Comparison of ENCODE assay signal across 15 cellular contexts in the genomic region with DNA sequence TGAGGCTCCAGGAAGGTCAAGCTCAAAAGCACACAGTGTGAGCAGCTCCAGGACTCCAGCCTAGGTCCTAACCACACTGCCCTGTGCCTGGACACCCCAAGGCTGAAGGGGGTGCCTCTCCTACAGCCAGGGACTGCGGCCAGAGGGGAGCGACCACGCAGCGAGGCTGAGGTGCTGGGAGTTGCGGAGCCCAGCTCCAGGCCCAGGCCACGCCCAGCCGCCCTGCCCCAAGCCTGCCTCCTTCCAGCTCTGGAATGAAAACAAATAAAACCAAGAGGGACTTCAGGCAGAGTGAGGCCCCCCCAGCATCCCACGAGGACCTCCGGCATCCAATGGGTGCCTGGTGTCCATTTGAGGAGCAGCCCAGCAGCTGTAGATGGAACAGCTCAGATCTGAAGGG.
"Had no signal": no experiment of that assay in that cellular context is flagged by ENCODE, and none has a peak within 500 bp of the region (broad histone marks: within the 10 kb centered on the region; RNA-seq: fewer than 3 reads in every experiment).

No MANE protein-coding gene starts in this region.

- DNase-seq: activated CD4-positive, alpha-beta T cell treated with anti-CD3 and anti-CD28 coated beads for 1 hour; activated CD4-positive, alpha-beta T cell treated with anti-CD3 and anti-CD28 coated beads, Interleukin-2, amount 50 U/mL, for 48 hours; activated CD8-positive, alpha-beta memory T cell treated with anti-CD3 and anti-CD28 coated beads, Interleukin-2, amount 10 ng/mL, durations not matched to agents 7 days and 5 days; activated gamma-delta T cell treated with Interleukin-2 at 50 U/mL for 16 hours; activated T-cell treated with anti-CD3 and anti-CD28 coated beads, Interleukin-2, amount 50 U/mL, for 4 hours; stimulated activated CD4-positive, alpha-beta T cell treated with anti-CD3 and anti-CD28 coated beads, Interleukin-15, amount 100 ng/mL, for 24 hours; stimulated activated CD4-positive, alpha-beta T cell treated with anti-CD3 and anti-CD28 coated beads, Interleukin-4, amount 100 ng/mL, for 24 hours; stomach had no signal

- H3K4me3 ChIP-seq: ascending aorta, esophagus muscularis mucosa, left lung, prostate gland, stomach, thoracic aorta had no signal

- H3K9me3 ChIP-seq: ascending aorta, esophagus muscularis mucosa, left lung, prostate gland, stomach, thoracic aorta had no signal

- H3K27me3 ChIP-seq: ascending aorta, esophagus muscularis mucosa, left lung, stomach had no signal

- ATAC-seq: activated CD8-positive, alpha-beta memory T cell treated with anti-CD3 and anti-CD28 coated beads, Interleukin-2, amount 10 ng/mL, durations not matched to agents 7 days and 5 days; activated T-cell treated with anti-CD3 and anti-CD28 coated beads, Interleukin-2, amount 50 U/mL, for 4 hours; left lung had no signal

- FAIRE-seq: colon, urothelium cell line had no signal

- H3K36me3 ChIP-seq: ascending aorta, esophagus muscularis mucosa, left lung, prostate gland, stomach, thoracic aorta had no signal

- H3K27ac ChIP-seq: ascending aorta, esophagus muscularis mucosa, left lung, prostate gland, stomach, thoracic aorta had no signal

- H3K4me1 ChIP-seq: prostate gland had no signal
